ENCODE assay signal across 24 cellular contexts in genomic region chr3:37785718-37786117, GRCh38.
DNase-seq lines count a peak whose midpoint lies in the region; ATAC-seq and TF ChIP-seq lines count a peak whose summit lies in the region.
"Had no signal": no experiment of that assay in that cellular context is flagged by ENCODE, and none has a peak within 500 bp of the region (broad histone marks: within the 10 kb centered on the region; RNA-seq: fewer than 3 reads in every experiment).

No MANE protein-coding gene starts in this region.

- no peaks in the 10 kb centered on the region for H3K9me3 ChIP-seq in ascending aorta
- H3K9me3 ChIP-seq in osteoblast (ENCODE audit: low read depth, low read length): no peaks in the 10 kb centered on the region
- H3K9me3 ChIP-seq: HAP-1, SJCRH30 had no signal

- no peak overlapping the region for H3K4me2 ChIP-seq in osteoblast (ENCODE audit: insufficient read depth, low read length)

- no peak for TF ChIP-seq CTCF in ascending aorta (IDR thresholded peaks at IDR 0.05)
- no peak for TF ChIP-seq CTCF in nephron progenitor cell (IDR thresholded peaks at IDR 0.05)
- TF ChIP-seq CTCF in osteoblast (IDR thresholded peaks at IDR 0.05; ENCODE audit: extremely low read depth, low read depth, low read length): no peak

- DNase-seq in NCI-H2171 treated with DMSO at 0.1 percent for 48 hours (lab: John Stamatoyannopoulos, UW) (peak; percentile 26), NCI-H2171 (lab: John Stamatoyannopoulos, UW) (no peak), ascending aorta (ENCODE audit: low spot score in 2 of 2) (peak in 1 of 2 donors; percentile 28), nephron progenitor cell (no peak), osteoblast (ENCODE audit: insufficient read length, low spot score, missing footprints) (no peak), OCI-M1 (lab: John Stamatoyannopoulos, UW) (no peak), left cardiac atrium (no peak)
- DNase-seq in effector CD8-positive, alpha-beta T cell (lab: John Stamatoyannopoulos, UW): no peak
- DNase-seq: DMS153, GOT3, KBM-7, MV-4-11, NCI-H1105 treated with DMSO at 0.1 percent for 48 hours, NCI-H146, NCI-H2081, NCI-H446, NCI-H524 treated with DMSO at 0.1 percent for 48 hours, NCI-H774, PC-3, SJCRH30 had no signal

- H3K27ac Mint-ChIP-seq in nephron progenitor cell: peak overlapping the region; percentile 68
- H3K27ac Mint-ChIP-seq: B cell had no signal

- peaks cover 6 to 15% of the 10 kb centered on the region in 2 donors for H3K36me3 ChIP-seq in ascending aorta
- no peaks in the 10 kb centered on the region for H3K36me3 ChIP-seq in osteoblast (ENCODE audit: insufficient read depth, low read length)
- H3K36me3 ChIP-seq: HAP-1, SJCRH30 had no signal

- peaks cover 59% of the 10 kb centered on the region for H3K36me3 Mint-ChIP-seq in nephron progenitor cell (ENCODE audit: low read depth)

- no peak overlapping the region for H3K4me3 Mint-ChIP-seq in nephron progenitor cell
- H3K4me3 Mint-ChIP-seq: B cell had no signal

- no peaks in the 10 kb centered on the region for H3K79me2 ChIP-seq in osteoblast (ENCODE audit: insufficient read depth, low read length)

- no peak overlapping the region for H3K4me3 ChIP-seq in ascending aorta
- no peak overlapping the region for H3K4me3 ChIP-seq in osteoblast (ENCODE audit: insufficient read depth, low read length)
- H3K4me3 ChIP-seq: HAP-1, SJCRH30 had no signal

- H4K20me1 ChIP-seq in osteoblast (ENCODE audit: insufficient read depth, low read length): peaks cover 3% of the 10 kb centered on the region

- H3K4me1 Mint-ChIP-seq in nephron progenitor cell: peaks cover 25% of the 10 kb centered on the region
- H3K4me1 Mint-ChIP-seq: B cell had no signal

- H3K4me1 ChIP-seq in ascending aorta: peaks cover 9 to 44% of the 10 kb centered on the region in 2 donors
- peaks cover 4% of the 10 kb centered on the region for H3K4me1 ChIP-seq in osteoblast (ENCODE audit: insufficient read depth, low read length)
- H3K4me1 ChIP-seq: HAP-1 had no signal

- H3K27me3 ChIP-seq in ascending aorta (no peaks in the 10 kb centered on the region), osteoblast (ENCODE audit: insufficient read depth, low read length) (peaks cover 64% of the 10 kb centered on the region)
- H3K27me3 ChIP-seq: SJCRH30 had no signal

- intact Hi-C loops in ascending aorta (cut with DNase I) (loop anchor here (2.0 to 10.0 kb wide), 4 partner anchors 27 to 461 kb away; no protein-coding TSS in a partner anchor), left cardiac atrium (cut with DNase I) (no loop called here)

- no peaks in the 10 kb centered on the region for H3K9me3 Mint-ChIP-seq in nephron progenitor cell

- ATAC-seq in left cardiac atrium: no peak
- ATAC-seq: PC-3, SK-N-SH treated with all-trans-retinoic acid at 6 μM for 48 hours had no signal

- no peak overlapping the region for H2AFZ ChIP-seq in osteoblast (ENCODE audit: low read length)

- peak overlapping the region; percentile 53 to 77 for H3K27ac ChIP-seq in ascending aorta
- no peak overlapping the region for H3K27ac ChIP-seq in osteoblast (ENCODE audit: low read depth, low read length)
- H3K27ac ChIP-seq: 22Rv1, SJCRH30 had no signal

- peaks cover 7% of the 10 kb centered on the region for H3K27me3 Mint-ChIP-seq in nephron progenitor cell (ENCODE audit: low read depth, poor library complexity)
